Comparison of ENCODE assay signal across 9 cellular contexts in the genomic region with DNA sequence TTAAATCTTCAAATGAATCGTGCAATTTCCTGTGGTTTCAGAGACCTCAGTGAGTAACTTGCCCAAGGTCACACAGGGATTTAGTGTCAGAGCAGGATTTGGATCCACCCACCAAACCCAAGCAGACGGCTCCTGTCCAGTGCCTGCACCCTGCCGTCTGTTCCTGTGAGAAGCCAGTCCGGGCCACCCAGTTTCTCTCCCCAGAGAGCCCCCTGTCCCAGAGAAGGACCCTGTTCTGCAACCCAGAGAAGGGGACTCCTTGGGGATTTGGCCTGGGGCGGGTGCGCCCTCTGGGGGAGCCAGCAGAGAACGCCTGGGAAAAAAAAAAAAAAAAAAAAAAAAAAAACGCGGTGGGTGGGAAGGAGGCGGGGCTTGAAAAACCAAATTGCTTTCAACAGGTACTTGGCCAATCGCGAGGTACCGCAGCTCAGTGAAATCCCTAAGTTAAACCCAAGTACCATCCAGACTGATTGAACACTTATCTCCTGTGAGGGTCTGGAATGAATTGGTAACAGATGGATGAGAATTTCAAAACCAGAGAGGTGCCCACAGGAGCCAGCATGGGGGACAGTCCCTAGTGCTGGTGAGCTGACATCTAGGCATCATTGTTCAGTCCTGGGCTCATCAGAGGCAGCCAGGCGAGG. TPM values are rescaled to one million over a fixed set of nuclear protein-coding genes. Genes with fewer than 3 reads are reported as not detected.
DNase-seq lines count a peak whose midpoint lies in the region; ATAC-seq and TF ChIP-seq lines count a peak whose summit lies in the region.
"Had no signal": no experiment of that assay in that cellular context is flagged by ENCODE, and none has a peak within 500 bp of the region (broad histone marks: within the 10 kb centered on the region; RNA-seq: fewer than 3 reads in every experiment).

No MANE protein-coding gene starts in this region.

- H3K27ac ChIP-seq in AG04450 (ENCODE audit: low read depth, low read length) (no peak overlapping the region), osteoblast (ENCODE audit: low read depth, low read length) (no peak overlapping the region), aorta (ENCODE audit: low read depth in 1 of 2, low read length in 2 of 2) (no peak overlapping the region)
- H3K27ac ChIP-seq: skin epidermis had no signal

- H3K9me3 ChIP-seq in AG04450 (ENCODE audit: control insufficient read depth, insufficient read depth, low read length), result peaks cover 4% of the 10 kb centered on the region; the same call in 1 of the 2 replicates
- H3K9me3 ChIP-seq in osteoblast (ENCODE audit: low read depth, low read length), result peaks cover 3% of the 10 kb centered on the region
- no peaks in the 10 kb centered on the region for H3K9me3 ChIP-seq in aorta (ENCODE audit: control insufficient read depth, low read length)

- peak overlapping the region; percentile 46 for H3K4me2 ChIP-seq in osteoblast (ENCODE audit: insufficient read depth, low read length)

- H2AFZ ChIP-seq in osteoblast (ENCODE audit: low read length), result peak overlapping the region; percentile 35

- no peaks in the 10 kb centered on the region for H3K79me2 ChIP-seq in osteoblast (ENCODE audit: insufficient read depth, low read length)

- H3K36me3 ChIP-seq in osteoblast (ENCODE audit: insufficient read depth, low read length) (no peaks in the 10 kb centered on the region), aorta (ENCODE audit: control insufficient read depth in 1 of 2, insufficient read depth in 2 of 2, low read length in 1 of 2) (no peaks in the 10 kb centered on the region)

- peaks cover 3% of the 10 kb centered on the region for H3K27me3 ChIP-seq in AG04450 (ENCODE audit: control insufficient read depth, insufficient read depth, low read length)
- peaks cover 3% of the 10 kb centered on the region for H3K27me3 ChIP-seq in osteoblast (ENCODE audit: insufficient read depth, low read length)
- H3K27me3 ChIP-seq in aorta (ENCODE audit: control insufficient read depth in 1 of 2, insufficient read depth in 2 of 2, low read length in 1 of 2), result no peaks in the 10 kb centered on the region

- DNase-seq in AG04450 (ENCODE audit: low read depth, low spot score) (no peak), GM19238 (ENCODE audit: insufficient read length, low spot score) (peak; percentile 38), NCI-H524 treated with DMSO at 0.1 percent for 48 hours (lab: John Stamatoyannopoulos, UW) (peak; percentile 82), activated T-cell treated with anti-CD3 and anti-CD28 coated beads for 1 hour (ENCODE audit: low read depth) (peak; percentile 22), fibroblast of the aortic adventitia (ENCODE audit: low read depth) (peak; percentile 40), osteoblast (ENCODE audit: insufficient read length, low spot score, missing footprints) (peak; percentile 78), aorta (peak in 1 of 2 donors; percentile 52)

- POLR2A ChIA-PET in AG04450 (lab: Yijun Ruan, JAX), result no interaction called here

- WGBS in aorta, 2 donors, result 6 to 7% methylated on average over 14 of the region's 14 CpGs

- H3K4me3 ChIP-seq in AG04450 (ENCODE audit: low read depth, low read length), result no peak overlapping the region
- no peak overlapping the region for H3K4me3 ChIP-seq in fibroblast of the aortic adventitia (ENCODE audit: low read depth, low read length)
- H3K4me3 ChIP-seq in osteoblast (ENCODE audit: insufficient read depth, low read length), result peak overlapping the region; percentile 37
- no peak overlapping the region for H3K4me3 ChIP-seq in aorta (ENCODE audit: low read length in 2 of 2)
- H3K4me3 ChIP-seq: skin epidermis had no signal

- ATAC-seq in aorta (ENCODE audit: low FRiP score) (peak; percentile 58), GM18520 (IDR thresholded peaks at IDR 0.05; ENCODE audit: unreplicated experiment) (no peak)

- H3K4me1 ChIP-seq in osteoblast (ENCODE audit: insufficient read depth, low read length), result peaks cover 6% of the 10 kb centered on the region
- no peaks in the 10 kb centered on the region for H3K4me1 ChIP-seq in aorta (ENCODE audit: control insufficient read depth in 1 of 2, insufficient read depth in 2 of 2, low read length in 2 of 2)

- intact Hi-C loops in aorta (cut with DNase I), result loop anchor here in 1 of 2 donors (1.0 to 10.0 kb wide), 2 partner anchors 74 to 147 kb away; no protein-coding TSS in a partner anchor

- CTCF ChIA-PET in AG04450 (lab: Charles Lee), result interaction anchor here (0.7 to 10.7 kb wide), 3 partner anchors 9 to 147 kb away, joined by 4 to 120 read pairs (median 5); no protein-coding TSS in a partner anchor

- TF ChIP-seq CTCF in AG04450 (IDR thresholded peaks at IDR 0.05; ENCODE audit: low read depth, low read length) (peak; percentile 68), fibroblast of the aortic adventitia (IDR thresholded peaks at IDR 0.05; ENCODE audit: insufficient read depth, low read length) (peak; percentile 65), osteoblast (IDR thresholded peaks at IDR 0.05; ENCODE audit: extremely low read depth, low read depth, low read length) (peak; percentile 60)

- H4K20me1 ChIP-seq in osteoblast (ENCODE audit: insufficient read depth, low read length), result no peaks in the 10 kb centered on the region

RNA-seq across cellular contexts. Expression of a gene that starts 30.9 kb away (rescaled TPM):
- 0.07 and 0.10 TPM in 2 replicates for polyA plus RNA-seq in AG04450 (2011; rRNA removed)
- 0.17 TPM in 1 of 2 replicates, not detected in the other for polyA minus RNA-seq in AG04450 (2011; rRNA and poly(A)+ RNA removed)
- 0.27 TPM in 1 of 2 replicates, not detected in the other for total RNA-seq in fibroblast of the aortic adventitia (ENCODE audit: low replicate concordance)
- total RNA-seq in osteoblast, result 0.36 TPM in 1 of 2 replicates, not detected in the other
- 10 to 100 TPM; 12.3 to 36.3 TPM for total RNA-seq in aorta
- polyA plus RNA-seq in aorta, result 1 to 10 TPM; 4.5 to 8.8 TPM
